Comparison of ENCODE assay signal across 12 cellular contexts in the genomic region with DNA sequence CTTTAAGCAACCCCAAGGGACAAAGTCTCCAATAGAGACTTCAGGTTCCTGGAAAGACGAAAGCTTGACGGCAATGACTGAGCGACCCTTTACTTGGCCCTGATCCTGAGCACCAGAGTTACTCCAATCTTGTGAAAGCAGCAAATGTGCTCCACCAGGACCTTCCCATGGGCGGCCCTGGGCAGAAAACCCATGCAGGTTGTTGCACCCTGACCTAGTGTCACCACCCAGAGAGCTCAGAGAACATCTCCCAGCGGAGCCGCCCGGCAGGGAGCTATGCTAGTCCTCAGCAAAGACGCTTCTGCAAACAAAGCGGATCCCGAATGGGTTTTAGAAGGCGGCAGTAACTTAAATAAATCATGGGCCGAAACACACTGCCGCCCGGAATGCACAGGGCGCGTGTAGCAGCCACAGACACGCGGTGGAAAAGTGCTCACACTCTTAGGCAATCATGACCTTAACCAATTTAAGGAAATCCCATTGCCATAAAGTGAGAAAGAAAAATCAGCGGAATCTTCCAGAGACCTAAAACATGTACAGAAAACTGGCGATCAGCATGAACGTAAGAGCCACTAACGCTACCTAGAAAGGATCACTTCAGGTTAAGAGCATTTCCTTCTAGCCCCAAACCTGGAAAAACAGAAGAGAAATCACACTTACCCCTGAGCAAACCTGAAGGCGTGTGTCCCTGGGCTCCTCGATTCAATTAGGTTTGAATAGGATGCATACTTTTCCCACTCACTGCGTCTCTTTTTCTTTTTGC. TPM values are rescaled to one million over a fixed set of nuclear protein-coding genes. Genes with fewer than 3 reads are reported as not detected.
DNase-seq lines count a peak whose midpoint lies in the region; ATAC-seq and TF ChIP-seq lines count a peak whose summit lies in the region.
"Had no signal": no experiment of that assay in that cellular context is flagged by ENCODE, and none has a peak within 500 bp of the region (broad histone marks: within the 10 kb centered on the region; RNA-seq: fewer than 3 reads in every experiment).

No MANE protein-coding gene starts in this region.

- no peak overlapping the region for H2BK12ac ChIP-seq in trophoblast cell (ENCODE audit: low read length)

- H4K8ac ChIP-seq in trophoblast cell (ENCODE audit: low read depth, low read length) = no peak overlapping the region

- peak overlapping the region; percentile 55 to 73 (median 62) for H3K4me3 ChIP-seq in breast epithelium
- H3K4me3 ChIP-seq in mammary epithelial cell (replicated peaks in 1 of 3; ENCODE audit: insufficient read depth in 1 of 3, low read depth in 2 of 3, low read length in 3 of 3) = no peak overlapping the region
- H3K4me3 ChIP-seq in gastroesophageal sphincter = peak overlapping the region; percentile 52 to 63
- peak overlapping the region; percentile 6 for H3K4me3 ChIP-seq in trophoblast cell (ENCODE audit: low read depth, low read length)
- peak overlapping the region; percentile 65 to 71 for H3K4me3 ChIP-seq in vagina

- no peak overlapping the region for H3K23ac ChIP-seq in trophoblast cell (ENCODE audit: low read length)

- dilution Hi-C loops in mammary epithelial cell (cut with HindIII; ENCODE audit: low sequenced_read_pairs) = no loop called here

- BruUV-seq in mammary epithelial cell (replicated peaks; lab: Mats Ljungman, UMichigan) = no TSS peak

- TF ChIP-seq CTCF in breast epithelium (IDR thresholded peaks at IDR 0.05) = no peak
- no peak for TF ChIP-seq CTCF in mammary epithelial cell (conservative IDR thresholded peaks at IDR 0.05 in 1 of 2, IDR thresholded peaks at IDR 0.05 in 1 of 2; ENCODE audit: extremely low read depth in 1 of 2, insufficient read depth in 1 of 2, low read depth in 1 of 2, low read length in 2 of 2)
- no peak for TF ChIP-seq CTCF in gastroesophageal sphincter (IDR thresholded peaks at IDR 0.05)
- TF ChIP-seq CTCF in vagina (IDR thresholded peaks at IDR 0.05) = no peak

- no peak overlapping the region for H3K14ac ChIP-seq in trophoblast cell (ENCODE audit: low read length)

- no peak overlapping the region for H3K4ac ChIP-seq in trophoblast cell (ENCODE audit: low read depth, low read length)

- H3K18ac ChIP-seq in trophoblast cell (ENCODE audit: low read length) = peak overlapping the region; percentile 28

- H3K9ac ChIP-seq in mammary epithelial cell (ENCODE audit: insufficient read depth, low read length) = no peak overlapping the region
- H3K9ac ChIP-seq in trophoblast cell (ENCODE audit: low read length) = no peak overlapping the region

- no peak for TF ChIP-seq EP300 in gastroesophageal sphincter (IDR thresholded peaks at IDR 0.05)

- H3K79me2 ChIP-seq in mammary epithelial cell (ENCODE audit: insufficient read depth, low read length) = no peaks in the 10 kb centered on the region
- H3K79me2 ChIP-seq in trophoblast cell (ENCODE audit: control insufficient read depth, insufficient read depth, low read length, poor library complexity) = no peaks in the 10 kb centered on the region

- H4K91ac ChIP-seq in trophoblast cell (ENCODE audit: low read depth, low read length) = peak overlapping the region; percentile 91

- no peak overlapping the region for H3K4me2 ChIP-seq in mammary epithelial cell (ENCODE audit: insufficient read depth, low read depth, low read length)
- peak overlapping the region; percentile 50 for H3K4me2 ChIP-seq in trophoblast cell (ENCODE audit: low read length)

- no peak overlapping the region for H4K12ac ChIP-seq in trophoblast cell (ENCODE audit: low read depth, low read length)

- H3K4me1 ChIP-seq in breast epithelium (no peaks in the 10 kb centered on the region), mammary epithelial cell (ENCODE audit: insufficient read depth, low read length) (no peaks in the 10 kb centered on the region), gastroesophageal sphincter (peaks cover 7 to 53% (median 9%) of the 10 kb centered on the region in 3 donors), trophoblast cell (ENCODE audit: control insufficient read depth in 1 of 2, insufficient read depth in 2 of 2, low read length in 2 of 2) (peaks cover 8 to 17% of the 10 kb centered on the region in 2 experiments), vagina (peaks cover 7% of the 10 kb centered on the region)

- TF ChIP-seq POLR2A in breast epithelium (IDR thresholded peaks at IDR 0.05) = no peak
- TF ChIP-seq POLR2A in gastroesophageal sphincter (IDR thresholded peaks at IDR 0.05) = no peak
- TF ChIP-seq POLR2A in vagina (IDR thresholded peaks at IDR 0.05) = no peak

- peak overlapping the region; percentile 67 to 91 for H3K27ac ChIP-seq in breast epithelium
- no peak overlapping the region for H3K27ac ChIP-seq in mammary epithelial cell (ENCODE audit: insufficient read depth, low read depth, low read length)
- H3K27ac ChIP-seq in gastroesophageal sphincter = peak overlapping the region; percentile 79 to 94 (median 92)
- H3K27ac ChIP-seq in trophoblast cell (ENCODE audit: low read depth, low read length) = no peak overlapping the region
- peak overlapping the region; percentile 98 for H3K27ac ChIP-seq in vagina

- H3K36me3 ChIP-seq in breast epithelium = no peaks in the 10 kb centered on the region
- H3K36me3 ChIP-seq in mammary epithelial cell (ENCODE audit: insufficient read depth, low read length) = no peaks in the 10 kb centered on the region
- no peaks in the 10 kb centered on the region for H3K36me3 ChIP-seq in gastroesophageal sphincter
- H3K36me3 ChIP-seq in trophoblast cell (ENCODE audit: control insufficient read depth in 1 of 2, insufficient read depth in 2 of 2, low read length in 2 of 2) = no peaks in the 10 kb centered on the region
- H3K36me3 ChIP-seq in vagina = no peaks in the 10 kb centered on the region

- 90% methylated on average over 15 of the region's 25 CpGs for WGBS in mammary epithelial cell (ENCODE audit: low coverage, missing lambda C conversion rate)
- 24 to 28% methylated on average over 3 to 16 of the region's 25 CpGs for WGBS in gastroesophageal sphincter (ENCODE audit: low coverage in 1 of 2), 2 donors
- no CpG with 5 or more reads among the region's 25 CpGs for WGBS in trophoblast cell (ENCODE audit: extremely low coverage, insufficient coverage, insufficient read length)

- CTCF ChIA-PET in mammary epithelial cell (lab: Charles Lee; ENCODE audit: low non-redundant PET) = no interaction called here

- no peaks in the 10 kb centered on the region for H4K20me1 ChIP-seq in mammary epithelial cell (ENCODE audit: insufficient read depth, low read length)

- ATAC-seq in gastroesophageal sphincter (peak; percentile 24), HG03457 (IDR thresholded peaks at IDR 0.05; ENCODE audit: unreplicated experiment) (no peak)

- in situ Hi-C loops in mammary epithelial cell (cut with MboI; ENCODE audit: low sequenced_read_pairs in 2 of 2) = loop anchor here (10.0 to 25.0 kb wide), 2 partner anchors 149 to 249 kb away; partner anchors contain the start of gene PRLH (in 1 of the 2)

- H3K79me1 ChIP-seq in trophoblast cell (ENCODE audit: low read length) = peaks cover 14% of the 10 kb centered on the region

- H3K9me3 ChIP-seq in breast epithelium (no peaks in the 10 kb centered on the region), mammary epithelial cell (replicated peaks; ENCODE audit: insufficient read depth, low read length) (no peaks in the 10 kb centered on the region), gastroesophageal sphincter (no peaks in the 10 kb centered on the region), trophoblast cell (ENCODE audit: insufficient read depth, low read depth, low read length) (peaks cover under 1% of the 10 kb centered on the region), vagina (no peaks in the 10 kb centered on the region)

- H2BK120ac ChIP-seq in trophoblast cell (ENCODE audit: insufficient read depth, low read length, poor library complexity) = peak overlapping the region; percentile 42

- no peak overlapping the region for H2BK5ac ChIP-seq in trophoblast cell (ENCODE audit: low read depth, low read length, poor library complexity)

- intact Hi-C loops in breast epithelium (cut with DNase I; ENCODE audit: low total_unique reads) (no loop called here), mammary epithelial cell (cut with micrococcal nuclease) (no loop called here), vagina (cut with DNase I) (loop anchor here (2.0 to 5.0 kb wide), 3 partner anchors 59 to 256 kb away; no protein-coding TSS in a partner anchor)

- H2AFZ ChIP-seq in mammary epithelial cell (ENCODE audit: low read depth, low read length) = no peak overlapping the region
- no peak overlapping the region for H2AFZ ChIP-seq in trophoblast cell (ENCODE audit: insufficient read depth, low read length, poor library complexity)

- H3K27me3 ChIP-seq in breast epithelium (no peaks in the 10 kb centered on the region), mammary epithelial cell (ENCODE audit: insufficient read depth, low read length) (no peaks in the 10 kb centered on the region), gastroesophageal sphincter (no peaks in the 10 kb centered on the region), trophoblast cell (ENCODE audit: insufficient read depth, low read length) (no peaks in the 10 kb centered on the region), vagina (no peaks in the 10 kb centered on the region)

- DNase-seq in breast epithelium (ENCODE audit: low spot score in 2 of 2) (no peak), mammary epithelial cell (no peak), trophoblast cell (peak in 1 of 2 donors; percentile 13), vagina (ENCODE audit: extremely low spot score in 2 of 2) (peak in 1 of 2 donors; percentile 86), MV-4-11 (lab: John Stamatoyannopoulos, UW) (no peak)
- DNase-seq in activated CD8-positive, alpha-beta memory T cell treated with anti-CD3 and anti-CD28 coated beads for 24 hours = no peak
- DNase-seq: 8988T, DMS 273 treated with DMSO at 0.1 percent for 48 hours, NCI-H1694, T-helper 2 cell had no signal

- H2AK5ac ChIP-seq in trophoblast cell (ENCODE audit: low read length) = no peak overlapping the region

RNA-seq across cellular contexts. Expression of gene COL6A3, which starts 0.5 kb away (rescaled TPM):
- total RNA-seq in breast epithelium (100 to 1,000 TPM; 116 to 907 (median 320) TPM), mammary epithelial cell (1 to 10 TPM in 1 of 2 donors, under 1 TPM in 1; 0.14 to 7.2 TPM), gastroesophageal sphincter (100 to 1,000 TPM; 110 to 421 (median 310) TPM), vagina (315 TPM)
- polyA plus RNA-seq in mammary epithelial cell = 0.16 TPM
- 0.57 TPM for polyA minus RNA-seq in mammary epithelial cell
- polyA plus RNA-seq in trophoblast cell (2013) = 81.7 and 90.1 TPM in 2 replicates

Comparison
In these comparisons a context has a peak if more than half of its experiments do, and no peak if none do; other contexts are left out.
1. H3K27ac ChIP-seq: peak in breast epithelium (2 of 2), gastroesophageal sphincter (4 of 4) and vagina (single experiment); none in mammary epithelial cell (single experiment) and trophoblast cell (single experiment).
2. H3K4me3 ChIP-seq: peak in breast epithelium (3 of 3), gastroesophageal sphincter (2 of 2), trophoblast cell (single experiment) and vagina (2 of 2); none in mammary epithelial cell (0 of 3).
3. RNA of gene COL6A3, which starts 0.5 kb away (total RNA-seq): 110 to 421 TPM in gastroesophageal sphincter, 116 to 907 TPM in breast epithelium and 315 TPM in vagina (single experiment); 0.14 to 7.2 TPM in mammary epithelial cell; every median in the first group is over 10 times any median in the second.